28 cellular contexts compared by ENCODE assay signal in the genomic region with DNA sequence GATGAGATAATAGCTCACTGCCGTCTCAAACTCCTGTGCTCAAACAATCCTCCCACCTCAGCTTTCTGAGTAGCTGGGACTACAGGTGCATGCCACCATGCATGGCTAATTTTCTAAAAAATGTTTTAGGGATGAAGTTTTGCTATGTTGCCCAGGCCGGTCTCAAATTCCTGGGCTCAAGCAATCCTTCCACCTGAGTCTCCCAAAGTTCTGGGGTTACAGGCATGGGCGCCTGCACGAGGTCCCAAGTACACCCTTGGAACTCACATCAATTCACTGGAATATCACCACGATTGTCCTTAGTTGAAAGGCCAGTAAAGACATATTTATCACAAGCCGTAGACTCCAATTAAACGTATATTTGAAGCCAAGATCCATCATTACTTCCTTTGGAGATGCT.
DNase-seq lines count a peak whose midpoint lies in the region; TF ChIP-seq lines count a peak whose summit lies in the region.
"Had no signal": no experiment of that assay in that cellular context is flagged by ENCODE, and none has a peak within 500 bp of the region (broad histone marks: within the 10 kb centered on the region; RNA-seq: fewer than 3 reads in every experiment).

No MANE protein-coding gene starts in this region.

- no peak for TF ChIP-seq EP300 in esophagus muscularis mucosa (IDR thresholded peaks at IDR 0.05)

- no peak overlapping the region for H3K4me3 ChIP-seq in esophagus muscularis mucosa
- H3K4me3 ChIP-seq: A549; BLaER1; BLaER1 treated with 17β-estradiol and CSF1 and Interleukin-3, amounts not matched to agents 10 nM and 100 nM had no signal

- no peak for TF ChIP-seq POLR2A in esophagus muscularis mucosa (IDR thresholded peaks at IDR 0.05; ENCODE audit: low read depth)

- peaks cover 0 to 4% (median 0%) of the 10 kb centered on the region in 4 donors for H3K9me3 ChIP-seq in esophagus muscularis mucosa
- H3K9me3 ChIP-seq: A549, BE2C, Caco-2 had no signal

- no peak for TF ChIP-seq CTCF in esophagus muscularis mucosa (IDR thresholded peaks at IDR 0.05)

- peaks cover 0 to 3% (median 0%) of the 10 kb centered on the region in 4 donors for H3K27me3 ChIP-seq in esophagus muscularis mucosa
- H3K27me3 ChIP-seq: BE2C; BLaER1; BLaER1 treated with 17β-estradiol and CSF1 and Interleukin-3, amounts not matched to agents 10 nM and 100 nM had no signal

- WGBS in esophagus muscularis mucosa: 90% methylated on average over 7 of the region's 7 CpGs

- no peaks in the 10 kb centered on the region for H3K36me3 ChIP-seq in esophagus muscularis mucosa
- H3K36me3 ChIP-seq: BE2C; BLaER1; BLaER1 treated with 17β-estradiol and CSF1 and Interleukin-3, amounts not matched to agents 10 nM and 100 nM had no signal

- DNase-seq in esophagus muscularis mucosa (ENCODE audit: extremely low spot score) (peak; percentile 55), mesenteric fat pad (ENCODE audit: low spot score) (peak; percentile 53), EL (no peak)
- no peak for DNase-seq in stimulated activated naive CD4-positive, alpha-beta T cell (lab: John Stamatoyannopoulos, UW)
- DNase-seq: 8988T; ACHN; AML-193; BE2C; C1 segment of cervical spinal cord; Caco-2; Calu3; CD4-positive, alpha-beta memory T cell; CD4-positive, alpha-beta T cell; CD4-positive, CD25-positive, alpha-beta regulatory T cell; CD8-positive, alpha-beta memory T cell; CD8-positive, alpha-beta T cell; COR-L47; DMS 273 treated with DMSO at 0.1 percent for 48 hours; DMS153; DMS53; DMS79; DMS79 treated with DMSO at 0.1 percent for 48 hours; DND-41 had no signal

- intact Hi-C loops in esophagus muscularis mucosa (cut with DNase I): no loop called here

- no peaks in the 10 kb centered on the region for H3K4me1 ChIP-seq in esophagus muscularis mucosa
- H3K4me1 ChIP-seq: A549, BE2C, BLaER1, Caco-2 had no signal

- no peak overlapping the region for H3K27ac ChIP-seq in esophagus muscularis mucosa (replicated peaks in 1 of 4)
- H3K27ac ChIP-seq: 22Rv1; A549; BLaER1; BLaER1 treated with 17β-estradiol and CSF1 and Interleukin-3, amounts not matched to agents 10 nM and 100 nM; C4-2B had no signal

Comparison
In these comparisons a context has a peak if more than half of its experiments do, and no peak if none do; other contexts are left out.
1. DNase-seq: peak in esophagus muscularis mucosa (single experiment) and mesenteric fat pad (single experiment); none in EL (single experiment) and stimulated activated naive CD4-positive, alpha-beta T cell (0 of 6).